In genomic region chr20:1921985-1922384, GRCh38 we compare ENCODE assay signal across 8 cellular contexts. TPM values are rescaled to one million over a fixed set of nuclear protein-coding genes. Genes with fewer than 3 reads are reported as not detected.
DNase-seq lines count a peak whose midpoint lies in the region; FAIRE-seq and TF ChIP-seq lines count a peak whose summit lies in the region.
"Not testable (repeated sequence)": the region's sequence is repeated elsewhere in the genome, so short reads cannot be mapped to it uniquely, and the experiment has no call there.
"Had no signal": no experiment of that assay in that cellular context is flagged by ENCODE, and none has a peak within 500 bp of the region (broad histone marks: within the 10 kb centered on the region; RNA-seq: fewer than 3 reads in every experiment).

No MANE protein-coding gene starts in this region.

- 87% methylated on average over 3 of the region's 4 CpGs for WGBS in mammary epithelial cell (ENCODE audit: low coverage, missing lambda C conversion rate)
- 69% methylated on average over 3 of the region's 4 CpGs for WGBS in mesenchymal stem cell

- not testable (repeated sequence) for H4K8ac ChIP-seq in mesenchymal stem cell (ENCODE audit: low read length)

- not testable (repeated sequence) for H2BK12ac ChIP-seq in mesenchymal stem cell (ENCODE audit: low read length in 2 of 2)

- H3K14ac ChIP-seq in mesenchymal stem cell (ENCODE audit: low read length in 2 of 2) = not testable (repeated sequence)

- H3K9me1 ChIP-seq in endothelial cell of umbilical vein (replicated peaks; ENCODE audit: control insufficient read depth, extremely low read depth, insufficient read depth, low read length) = not testable (repeated sequence)

- not testable (repeated sequence) for H2AFZ ChIP-seq in mammary epithelial cell (ENCODE audit: low read depth, low read length); endothelial cell of umbilical vein (ENCODE audit: low read depth, low read length); mesenchymal stem cell (ENCODE audit: low read depth, low read length)

- not testable (repeated sequence) for H3K4me1 ChIP-seq in mammary epithelial cell (ENCODE audit: insufficient read depth, low read length); endothelial cell of umbilical vein (ENCODE audit: control insufficient read depth, extremely low read depth, insufficient read depth, low read length)
- H3K4me1 ChIP-seq in mesenchymal stem cell (ENCODE audit: control insufficient read depth, insufficient read depth, low read depth, low read length) = peaks cover 31% of the 10 kb centered on the region

- H3K27me3 ChIP-seq in mammary epithelial cell (ENCODE audit: insufficient read depth, low read length); endothelial cell of umbilical vein (ENCODE audit: control insufficient read depth in 2 of 2, insufficient read depth in 2 of 2, low read length in 2 of 2); mesenchymal stem cell (ENCODE audit: control insufficient read depth in 1 of 2, insufficient read depth in 1 of 2, low read length in 2 of 2): not testable (repeated sequence)

- not testable (repeated sequence) for H3K23ac ChIP-seq in mesenchymal stem cell (ENCODE audit: low read length in 2 of 2)

- intact Hi-C loops in mammary epithelial cell (cut with micrococcal nuclease); endothelial cell of umbilical vein (cut with micrococcal nuclease): not testable (repeated sequence)

- H3K36me3 ChIP-seq in mammary epithelial cell (ENCODE audit: insufficient read depth, low read length) = peaks cover 15% of the 10 kb centered on the region
- H3K36me3 ChIP-seq in endothelial cell of umbilical vein (ENCODE audit: control insufficient read depth in 2 of 2, extremely low read depth in 1 of 2, insufficient read depth in 2 of 2, low read length in 2 of 2) = not testable (repeated sequence)
- H3K36me3 ChIP-seq in mesenchymal stem cell (ENCODE audit: control insufficient read depth in 1 of 2, insufficient read depth in 2 of 2, low read depth in 1 of 2, low read length in 2 of 2) = peaks cover 55 to 77% of the 10 kb centered on the region in 2 experiments

- H3K79me2 ChIP-seq in mammary epithelial cell (ENCODE audit: insufficient read depth, low read length) = peaks cover 12% of the 10 kb centered on the region
- H3K79me2 ChIP-seq in endothelial cell of umbilical vein (ENCODE audit: control insufficient read depth, insufficient read depth, low read length) = not testable (repeated sequence)

- CTCF ChIA-PET in mammary epithelial cell (lab: Charles Lee; ENCODE audit: low non-redundant PET); endothelial cell of umbilical vein (lab: Charles Lee): not testable (repeated sequence)

- dilution Hi-C loops in mammary epithelial cell (cut with HindIII; ENCODE audit: low sequenced_read_pairs); endothelial cell of umbilical vein (cut with MboI; ENCODE audit: extremely low pct_ligation_motif_present, low sequenced_read_pairs): not testable (repeated sequence)

- H4K91ac ChIP-seq in mesenchymal stem cell (ENCODE audit: low read length) = not testable (repeated sequence)

- not testable (repeated sequence) for H2BK15ac ChIP-seq in mesenchymal stem cell (ENCODE audit: low read depth, poor library complexity, severe bottlenecking)

- POLR2A ChIA-PET in endothelial cell of umbilical vein (lab: Charles Lee) = not testable (repeated sequence)

- BruUV-seq in mammary epithelial cell (replicated peaks; lab: Mats Ljungman, UMichigan) (TSS peak; percentile 24), endothelial cell of umbilical vein (replicated peaks; lab: Mats Ljungman, UMichigan) (TSS peak; percentile 69)

- not testable (repeated sequence) for H3K9ac ChIP-seq in mammary epithelial cell (ENCODE audit: insufficient read depth, low read length); endothelial cell of umbilical vein (replicated peaks; ENCODE audit: extremely low read depth, insufficient read depth, low read length); mesenchymal stem cell (ENCODE audit: low read length)

- not testable (repeated sequence) for H3K4me3 ChIP-seq in mammary epithelial cell (replicated peaks in 1 of 3; ENCODE audit: insufficient read depth in 1 of 3, low read depth in 2 of 3, low read length in 3 of 3); endothelial cell of umbilical vein (replicated peaks in 1 of 3; ENCODE audit: insufficient read depth in 1 of 3, low read depth in 1 of 3, low read length in 3 of 3); mesenchymal stem cell (ENCODE audit: insufficient read depth in 1 of 2, low read depth in 1 of 2, low read length in 2 of 2)

- H3K4me2 ChIP-seq in mammary epithelial cell (ENCODE audit: insufficient read depth, low read depth, low read length); endothelial cell of umbilical vein (ENCODE audit: insufficient read depth, low read length); mesenchymal stem cell (ENCODE audit: low read length, poor library complexity, severe bottlenecking): not testable (repeated sequence)

- H3K27ac ChIP-seq in mammary epithelial cell (ENCODE audit: insufficient read depth, low read depth, low read length); endothelial cell of umbilical vein (ENCODE audit: insufficient read depth, low read depth, low read length): not testable (repeated sequence)
- peak overlapping the region; percentile 56 for H3K27ac ChIP-seq in mesenchymal stem cell (ENCODE audit: low read length, poor library complexity, severe bottlenecking)

- peak; percentile 20 for FAIRE-seq in RCC 7860 (lab: Jason Lieb, UNC)
- FAIRE-seq in endothelial cell of umbilical vein (lab: Jason Lieb, UNC) = not testable (repeated sequence)

- not testable (repeated sequence) for H2BK5ac ChIP-seq in mesenchymal stem cell (ENCODE audit: low read depth, low read length, poor library complexity, severe bottlenecking)

- in situ Hi-C loops in mammary epithelial cell (cut with MboI; ENCODE audit: low sequenced_read_pairs in 2 of 2) = not testable (repeated sequence)

- H2AK5ac ChIP-seq in mesenchymal stem cell (ENCODE audit: low read length, severe bottlenecking) = not testable (repeated sequence)

- peaks cover 31% of the 10 kb centered on the region for H3K79me1 ChIP-seq in mesenchymal stem cell (replicated peaks; ENCODE audit: low read length, poor library complexity, severe bottlenecking)

- not testable (repeated sequence) for H2BK120ac ChIP-seq in mesenchymal stem cell (ENCODE audit: low read depth, low read length)

- H3K4ac ChIP-seq in mesenchymal stem cell (ENCODE audit: low read depth in 1 of 2, low read length in 2 of 2) = not testable (repeated sequence)

- H3K9me3 ChIP-seq in mammary epithelial cell (replicated peaks; ENCODE audit: insufficient read depth, low read length); endothelial cell of umbilical vein (replicated peaks; ENCODE audit: control insufficient read depth, insufficient read depth, low read length); mesenchymal stem cell (ENCODE audit: control insufficient read depth, low read length): not testable (repeated sequence)

- not testable (repeated sequence) for H4K20me1 ChIP-seq in mammary epithelial cell (ENCODE audit: insufficient read depth, low read length); endothelial cell of umbilical vein (replicated peaks; ENCODE audit: control insufficient read depth, extremely low read depth, insufficient read depth, low read length)

- not testable (repeated sequence) for H3K18ac ChIP-seq in mesenchymal stem cell (ENCODE audit: low read depth in 1 of 2, low read length in 2 of 2)

- not testable (repeated sequence) for TF ChIP-seq CTCF in mammary epithelial cell (conservative IDR thresholded peaks at IDR 0.05 in 1 of 2, IDR thresholded peaks at IDR 0.05 in 1 of 2; ENCODE audit: extremely low read depth in 1 of 2, insufficient read depth in 1 of 2, low read depth in 1 of 2, low read length in 2 of 2); endothelial cell of umbilical vein (IDR thresholded peaks at IDR 0.05; ENCODE audit: extremely low read depth in 1 of 2, insufficient read depth in 1 of 2, low read depth in 1 of 2, low read length in 2 of 2)

- DNase-seq in RCC 7860 (ENCODE audit: low spot score); mammary epithelial cell; endothelial cell of umbilical vein (ENCODE audit: low read depth, low spot score); mesenchymal stem cell: not testable (repeated sequence)
- DNase-seq in kidney tubule cell (ENCODE audit: low spot score) = peak; percentile 47

- TF ChIP-seq POLR2A in endothelial cell of umbilical vein (IDR thresholded peaks at IDR 0.05; ENCODE audit: low read depth, low read length) = not testable (repeated sequence)

RNA-seq across cellular contexts. Expression of gene SIRPA, which starts 26.8 kb away (rescaled TPM):
- total RNA-seq in mammary epithelial cell (10 to 100 TPM; 49.6 to 68.3 TPM), endothelial cell of umbilical vein (58.3 and 59.2 TPM in 2 replicates)
- polyA plus RNA-seq in mammary epithelial cell (41.1 TPM), endothelial cell of umbilical vein (29.4 and 29.9 TPM in 2 replicates)
- polyA minus RNA-seq in mammary epithelial cell (78.0 TPM), endothelial cell of umbilical vein (24.2 and 27.6 TPM in 2 replicates)
- polyA plus RNA-seq in endothelial cell of umbilical vein (2011; cell fraction: cytosol; rRNA removed) = 29.7 and 31.1 TPM in 2 replicates
- polyA plus RNA-seq in endothelial cell of umbilical vein (2011; cell fraction: nucleus; rRNA removed) = 20.5 and 25.2 TPM in 2 replicates
- polyA plus RNA-seq in endothelial cell of umbilical vein (2012) = 44.4 and 51.5 TPM in 2 replicates
- not detected for polyA minus RNA-seq in endothelial cell of umbilical vein (2011; cell fraction: cytosol; rRNA and poly(A)+ RNA removed)
- 8.2 and 8.6 TPM in 2 replicates for polyA minus RNA-seq in endothelial cell of umbilical vein (2011; cell fraction: nucleus; rRNA and poly(A)+ RNA removed)
- polyA plus RNA-seq in mesenchymal stem cell (2013, experiment 1 of 2) = 40.7 TPM
- 40.6 TPM for polyA plus RNA-seq in mesenchymal stem cell (2013, experiment 2 of 2)
- total RNA-seq: CD4-positive, CD25-positive, alpha-beta regulatory T cell had no signal
- polyA plus RNA-seq: CD4-positive, alpha-beta memory T cell; CD4-positive, CD25-positive, alpha-beta regulatory T cell; CD8-positive, alpha-beta memory T cell had no signal
